Comparison of ENCODE assay signal across 7 cellular contexts in genomic region chr22:28222571-28222970, GRCh38.
"Had no signal": no experiment of that assay in that cellular context is flagged by ENCODE, and none has a peak within 500 bp of the region (broad histone marks: within the 10 kb centered on the region; RNA-seq: fewer than 3 reads in every experiment).

No MANE protein-coding gene starts in this region.

- ATAC-seq: GM23338, HCT116, HepG2 had no signal

- H2AFZ ChIP-seq: GM23338 had no signal

- DNase-seq: H9, HFFc6, KBM-7 had no signal

- H3K27ac ChIP-seq: HL-60 had no signal

- H3K4me3 ChIP-seq: GM23338 had no signal

- H3K4me2 ChIP-seq: GM23338 had no signal
